ENCODE assay signal across 8 cellular contexts in the genomic region with DNA sequence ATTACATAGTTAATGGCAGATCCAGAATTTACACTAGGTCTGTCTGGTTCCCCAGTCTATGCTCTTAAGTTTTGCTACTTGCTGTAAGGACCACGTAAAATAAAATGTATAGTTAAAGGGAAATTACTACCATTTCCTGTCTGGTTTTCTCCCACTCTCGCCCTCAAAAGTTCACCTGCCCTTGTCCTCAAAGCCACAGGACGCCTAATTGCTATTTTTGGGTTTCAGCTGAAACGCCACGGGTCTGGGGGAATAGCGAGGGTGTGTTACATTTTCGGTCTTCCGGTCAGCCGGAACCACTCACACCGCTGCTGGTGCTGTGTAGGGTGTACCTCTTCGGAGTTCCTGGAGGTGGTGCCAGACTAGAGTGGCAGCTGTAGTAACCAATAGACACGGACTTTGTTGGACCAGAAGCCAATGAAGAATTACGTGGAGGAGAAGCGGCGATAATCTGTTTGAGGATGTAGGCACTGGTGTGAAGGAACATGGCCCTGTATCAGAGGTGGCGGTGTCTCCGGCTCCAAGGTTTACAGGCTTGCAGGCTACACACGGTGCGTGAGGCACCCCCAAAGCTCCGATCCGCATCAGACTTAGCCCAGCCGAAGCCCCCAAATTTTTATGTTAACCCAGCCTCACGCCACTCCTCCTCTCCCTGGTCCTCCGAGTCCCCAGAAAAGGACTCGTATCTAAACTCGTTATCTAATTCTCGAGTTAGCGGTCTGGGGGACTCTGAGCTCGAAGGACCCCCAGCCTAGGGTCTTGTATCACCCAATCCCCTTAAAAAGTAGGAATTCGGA. TPM values are rescaled to one million over a fixed set of nuclear protein-coding genes. Genes with fewer than 3 reads are reported as not detected.
DNase-seq lines count a peak whose midpoint lies in the region; ATAC-seq and TF ChIP-seq lines count a peak whose summit lies in the region.

A gene with protein sequence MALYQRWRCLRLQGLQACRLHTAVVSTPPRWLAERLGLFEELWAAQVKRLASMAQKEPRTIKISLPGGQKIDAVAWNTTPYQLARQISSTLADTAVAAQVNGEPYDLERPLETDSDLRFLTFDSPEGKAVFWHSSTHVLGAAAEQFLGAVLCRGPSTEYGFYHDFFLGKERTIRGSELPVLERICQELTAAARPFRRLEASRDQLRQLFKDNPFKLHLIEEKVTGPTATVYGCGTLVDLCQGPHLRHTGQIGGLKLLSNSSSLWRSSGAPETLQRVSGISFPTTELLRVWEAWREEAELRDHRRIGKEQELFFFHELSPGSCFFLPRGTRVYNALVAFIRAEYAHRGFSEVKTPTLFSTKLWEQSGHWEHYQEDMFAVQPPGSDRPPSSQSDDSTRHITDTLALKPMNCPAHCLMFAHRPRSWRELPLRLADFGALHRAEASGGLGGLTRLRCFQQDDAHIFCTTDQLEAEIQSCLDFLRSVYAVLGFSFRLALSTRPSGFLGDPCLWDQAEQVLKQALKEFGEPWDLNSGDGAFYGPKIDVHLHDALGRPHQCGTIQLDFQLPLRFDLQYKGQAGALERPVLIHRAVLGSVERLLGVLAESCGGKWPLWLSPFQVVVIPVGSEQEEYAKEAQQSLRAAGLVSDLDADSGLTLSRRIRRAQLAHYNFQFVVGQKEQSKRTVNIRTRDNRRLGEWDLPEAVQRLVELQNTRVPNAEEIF (plus strand): TSS at position 454 of the 797 bp plus-strand sequence. CDS start 32 bp downstream, at position 486.

- ATAC-seq in GM21619 (IDR thresholded peaks at IDR 0.05; ENCODE audit: unreplicated experiment), result peak; percentile 100
- peak; percentile 99 for ATAC-seq in esophagus mucosa

- H3K27me3 ChIP-seq in PC-9 (ENCODE audit: insufficient read depth, low read depth) (no peaks in the 10 kb centered on the region), muscle layer of colon (ENCODE audit: control insufficient read depth in 1 of 2, insufficient read depth in 2 of 2, low read length in 2 of 2) (no peaks in the 10 kb centered on the region)

- H3K36me3 ChIP-seq in PC-9 (ENCODE audit: low read depth) (peaks cover 9% of the 10 kb centered on the region), muscle layer of colon (ENCODE audit: insufficient read depth, low read length) (peaks cover 25% of the 10 kb centered on the region)

- H4K20me1 ChIP-seq in PC-9 (ENCODE audit: insufficient read depth), result no peaks in the 10 kb centered on the region

- peak within 1 kb of the TSS; percentile 86 for H2AFZ ChIP-seq in PC-9

- peak within 1 kb of the TSS; percentile 92 for H3K9ac ChIP-seq in muscle layer of colon (ENCODE audit: low read length)

- intact Hi-C loops in PC-9 (cut with micrococcal nuclease; ENCODE audit: unreplicated experiment), result loop anchor here (5.0 kb wide), 2 partner anchors 45 to 65 kb away; no protein-coding TSS in a partner anchor

- DNase-seq in DMS153 treated with DMSO at 0.1 percent for 48 hours (lab: John Stamatoyannopoulos, UW; ENCODE audit: unreplicated experiment) (peak; percentile 100), PC-9 (peak; percentile 95 to 97)
- peak; percentile 98 for DNase-seq in Jurkat, Clone E6-1 (ENCODE audit: low read depth, low spot score)
- DNase-seq in activated T-cell treated with anti-CD3 and anti-CD28 coated beads, Interleukin-2, amount 50 U/mL, for 1 hour, result peak; percentile 86
- DNase-seq in stimulated activated CD8-positive, alpha-beta memory T cell treated with anti-CD3 and anti-CD28 coated beads, Interleukin-7, amount 100 ng/mL, for 24 hours (ENCODE audit: low read depth), result peak; percentile 88

- peaks cover 14% of the 10 kb centered on the region for H3K79me2 ChIP-seq in PC-9 (ENCODE audit: low read depth)

- no peaks in the 10 kb centered on the region for H3K9me3 ChIP-seq in PC-9 (ENCODE audit: insufficient read depth, low read depth)
- H3K9me3 ChIP-seq in muscle layer of colon (ENCODE audit: low read length), result no peaks in the 10 kb centered on the region

- H3K4me2 ChIP-seq in PC-9, result peak within 1 kb of the TSS; percentile 91

- peak within 1 kb of the TSS; percentile 84 for H3K4me3 ChIP-seq in Jurkat, Clone E6-1 (ENCODE audit: low read length)
- H3K4me3 ChIP-seq in PC-9, result peak within 1 kb of the TSS; percentile 81
- H3K4me3 ChIP-seq in muscle layer of colon (ENCODE audit: low read depth in 1 of 2, low read length in 2 of 2), result peak within 1 kb of the TSS; percentile 43 to 93

- POLR2A ChIA-PET in PC-9 (lab: Charles Lee; ENCODE audit: unreplicated experiment), result interaction anchor here (0.6 to 0.9 kb wide), 4 partner anchors 29 to 768 kb away, joined by 3 to 5 read pairs (median 3); a partner anchor contains a TSS

- peaks cover 8% of the 10 kb centered on the region; the same call in 1 of the 2 replicates for H3K4me1 ChIP-seq in PC-9 (replicated peaks; ENCODE audit: insufficient read depth)
- peaks cover 11% of the 10 kb centered on the region for H3K4me1 ChIP-seq in muscle layer of colon (ENCODE audit: insufficient read depth, low read length)

- no peaks in the 10 kb centered on the region for H3K9me2 ChIP-seq in PC-9 (ENCODE audit: insufficient read depth)

- peak; percentile 61 for TF ChIP-seq CTCF in PC-9 (conservative IDR thresholded peaks at IDR 0.05)

- CTCF ChIA-PET in PC-9 (lab: Charles Lee), result interaction anchor here (0.5 kb wide), 1 partner anchor 74 kb away, joined by 6 read pairs; no protein-coding TSS in a partner anchor

- BruUV-seq in PC-9 (replicated peaks; lab: Mats Ljungman, UMichigan), result no TSS peak

- H3K27ac ChIP-seq in PC-9, result peak within 1 kb of the TSS; percentile 18; the same call in 1 of the 2 replicates
- peak within 1 kb of the TSS; percentile 67 for H3K27ac ChIP-seq in muscle layer of colon (ENCODE audit: low read depth, low read length)

- peaks cover 18% of the 10 kb centered on the region; the same call in 1 of the 2 replicates for H3F3A ChIP-seq in PC-9 (ENCODE audit: insufficient read depth, low read depth)

RNA-seq across cellular contexts. Expression of the gene that starts here (rescaled TPM):
- 26.7 TPM for polyA plus RNA-seq in Jurkat, Clone E6-1 (2012; ENCODE audit: insufficient read depth, insufficient read length)
- total RNA-seq in PC-9 (2021) (44.8 and 46.0 TPM in 2 replicates), esophagus mucosa (20.3 TPM)

Comparison
In these comparisons a context has a peak if more than half of its experiments do, and no peak if none do; other contexts are left out.
1. Peak in every context shown above with its lines: DNase-seq, ATAC-seq, H3K4me3 ChIP-seq and H3K27ac ChIP-seq.